ENCODE assay signal across 20 cellular contexts in the genomic region with DNA sequence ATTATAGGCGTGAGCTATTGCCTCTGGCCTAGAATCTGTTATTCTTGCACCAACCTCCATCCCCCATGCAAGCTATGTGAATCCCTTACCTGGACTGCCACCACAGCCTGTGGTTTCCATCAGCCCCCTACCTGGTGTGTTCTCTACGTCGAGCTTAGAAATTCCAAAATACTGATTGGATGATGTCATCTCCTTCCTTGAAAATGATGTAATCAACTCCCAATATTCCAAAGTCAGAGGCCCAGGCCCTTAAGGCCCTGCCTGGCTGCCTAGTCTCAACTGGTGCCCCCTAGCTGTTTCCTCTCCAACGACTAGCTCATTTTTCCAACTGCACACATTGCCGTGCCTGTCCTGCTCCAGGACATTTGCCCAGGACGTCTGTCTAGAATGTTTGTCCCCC. TPM values are rescaled to one million over a fixed set of nuclear protein-coding genes. Genes with fewer than 3 reads are reported as not detected.
A peak's percentile ranks its signal among the peaks of the same experiment; 100 is the strongest.
DNase-seq lines count a peak whose midpoint lies in the region; ATAC-seq, FAIRE-seq and TF ChIP-seq lines count a peak whose summit lies in the region.
"Had no signal": no experiment of that assay in that cellular context is flagged by ENCODE, and none has a peak within 500 bp of the region (broad histone marks: within the 10 kb centered on the region; RNA-seq: fewer than 3 reads in every experiment).

No MANE protein-coding gene starts in this region.

- no peaks in the 10 kb centered on the region for H3K9me3 ChIP-seq in endothelial cell of umbilical vein (replicated peaks; ENCODE audit: control insufficient read depth, insufficient read depth, low read length)
- H3K9me3 ChIP-seq: pancreas had no signal

- intact Hi-C loops in endothelial cell of umbilical vein (cut with micrococcal nuclease) = no loop called here

- H3K4me3 ChIP-seq in endothelial cell of umbilical vein (replicated peaks in 1 of 3; ENCODE audit: insufficient read depth in 1 of 3, low read depth in 1 of 3, low read length in 3 of 3) = no peak overlapping the region
- H3K4me3 ChIP-seq: cardiac muscle cell, pancreas had no signal

- no peak overlapping the region for H2AFZ ChIP-seq in endothelial cell of umbilical vein (ENCODE audit: low read depth, low read length)

- no peaks in the 10 kb centered on the region for H3K36me3 ChIP-seq in endothelial cell of umbilical vein (ENCODE audit: control insufficient read depth in 2 of 2, extremely low read depth in 1 of 2, insufficient read depth in 2 of 2, low read length in 2 of 2)
- H3K36me3 ChIP-seq: cardiac muscle cell, pancreas had no signal

- H3K4me3 Mint-ChIP-seq in neural crest cell = no peak overlapping the region
- H3K4me3 Mint-ChIP-seq in T-helper 2 cell treated with Interferon-gamma antibody and Interleukin-4, amounts not matched to agents 5 μg/mL and 100 μg/mL, for 36 hours = no peak overlapping the region
- no peak overlapping the region for H3K4me3 Mint-ChIP-seq in immature natural killer cell
- H3K4me3 Mint-ChIP-seq: activated CD8-positive, alpha-beta T cell treated with anti-CD3 and anti-CD28 coated beads for 36 hours; T-cell had no signal

- TF ChIP-seq CTCF in endothelial cell of umbilical vein (IDR thresholded peaks at IDR 0.05; ENCODE audit: extremely low read depth in 1 of 2, insufficient read depth in 1 of 2, low read depth in 1 of 2, low read length in 2 of 2) = peak; percentile 6 to 15
- TF ChIP-seq CTCF in neural crest cell (conservative IDR thresholded peaks at IDR 0.05) = no peak

- peaks cover 6% of the 10 kb centered on the region for H3K36me3 Mint-ChIP-seq in neural crest cell (ENCODE audit: low read depth)
- H3K36me3 Mint-ChIP-seq in T-helper 2 cell treated with Interferon-gamma antibody and Interleukin-4, amounts not matched to agents 5 μg/mL and 100 μg/mL, for 36 hours (ENCODE audit: low read depth) = no peaks in the 10 kb centered on the region
- H3K36me3 Mint-ChIP-seq in immature natural killer cell = no peaks in the 10 kb centered on the region
- H3K36me3 Mint-ChIP-seq: T-cell had no signal

- POLR2A ChIA-PET in endothelial cell of umbilical vein (lab: Charles Lee) = no interaction called here

- H3K9me1 ChIP-seq in endothelial cell of umbilical vein (replicated peaks; ENCODE audit: control insufficient read depth, extremely low read depth, insufficient read depth, low read length) = no peaks in the 10 kb centered on the region

- no peaks in the 10 kb centered on the region for H3K79me2 ChIP-seq in endothelial cell of umbilical vein (ENCODE audit: control insufficient read depth, insufficient read depth, low read length)

- peaks cover 14% of the 10 kb centered on the region for H3K4me1 ChIP-seq in endothelial cell of umbilical vein (ENCODE audit: control insufficient read depth, extremely low read depth, insufficient read depth, low read length)
- H3K4me1 ChIP-seq: pancreas had no signal

- H3K27ac Mint-ChIP-seq in neural crest cell (ENCODE audit: unreplicated experiment) (peak overlapping the region; percentile 7), immature natural killer cell (no peak overlapping the region)
- H3K27ac Mint-ChIP-seq in T-helper 2 cell treated with Interferon-gamma antibody and Interleukin-4, amounts not matched to agents 5 μg/mL and 100 μg/mL, for 36 hours = no peak overlapping the region
- H3K27ac Mint-ChIP-seq: activated CD8-positive, alpha-beta T cell treated with anti-CD3 and anti-CD28 coated beads for 36 hours had no signal

- no peak overlapping the region for H3K27ac ChIP-seq in endothelial cell of umbilical vein (ENCODE audit: insufficient read depth, low read depth, low read length)
- H3K27ac ChIP-seq: cardiac muscle cell, pancreas had no signal

- H3K9ac ChIP-seq in endothelial cell of umbilical vein (replicated peaks; ENCODE audit: extremely low read depth, insufficient read depth, low read length) = no peak overlapping the region

- CTCF ChIA-PET in endothelial cell of umbilical vein (lab: Charles Lee) = interaction anchor here (0.8 to 1.2 kb wide), 10 partner anchors 9 to 443 kb away, joined by 3 to 8 read pairs (median 4); no protein-coding TSS in a partner anchor

- H3K9me3 Mint-ChIP-seq in neural crest cell (no peaks in the 10 kb centered on the region), immature natural killer cell (no peaks in the 10 kb centered on the region)
- H3K9me3 Mint-ChIP-seq in T-helper 2 cell treated with Interferon-gamma antibody and Interleukin-4, amounts not matched to agents 5 μg/mL and 100 μg/mL, for 36 hours = no peaks in the 10 kb centered on the region

- H3K4me1 Mint-ChIP-seq in neural crest cell (peaks cover 5% of the 10 kb centered on the region), immature natural killer cell (no peaks in the 10 kb centered on the region)
- H3K4me1 Mint-ChIP-seq in T-helper 2 cell treated with Interferon-gamma antibody and Interleukin-4, amounts not matched to agents 5 μg/mL and 100 μg/mL, for 36 hours (ENCODE audit: low read depth) = no peaks in the 10 kb centered on the region
- H3K4me1 Mint-ChIP-seq: T-cell had no signal

- dilution Hi-C loops in endothelial cell of umbilical vein (cut with MboI; ENCODE audit: extremely low pct_ligation_motif_present, low sequenced_read_pairs) = no loop called here

- no peaks in the 10 kb centered on the region for H3K27me3 ChIP-seq in endothelial cell of umbilical vein (ENCODE audit: control insufficient read depth in 2 of 2, insufficient read depth in 2 of 2, low read length in 2 of 2)
- H3K27me3 ChIP-seq: cardiac muscle cell, pancreas had no signal

- no peak overlapping the region for H3K4me2 ChIP-seq in endothelial cell of umbilical vein (ENCODE audit: insufficient read depth, low read length)

- no peaks in the 10 kb centered on the region for H3K27me3 Mint-ChIP-seq in neural crest cell (ENCODE audit: low read depth)
- no peaks in the 10 kb centered on the region for H3K27me3 Mint-ChIP-seq in T-helper 2 cell treated with Interferon-gamma antibody and Interleukin-4, amounts not matched to agents 5 μg/mL and 100 μg/mL, for 36 hours (ENCODE audit: low read depth)
- H3K27me3 Mint-ChIP-seq in immature natural killer cell (ENCODE audit: low read depth in 3 of 3) = peaks cover 8 to 13% (median 9%) of the 10 kb centered on the region in 3 donors

- no peak for FAIRE-seq in endothelial cell of umbilical vein (lab: Jason Lieb, UNC)
- FAIRE-seq: G401.6, pancreas had no signal

- DNase-seq in ELF-1 (ENCODE audit: low read depth, low spot score) (peak; percentile 74), NCI-H226 (peak; percentile 12), endothelial cell of umbilical vein (ENCODE audit: low read depth, low spot score) (peak; percentile 19), neural crest cell (ENCODE audit: low read depth, low spot score) (no peak), immature natural killer cell (no peak)
- DNase-seq in T-helper 2 cell treated with Interferon-gamma antibody and Interleukin-4, amounts not matched to agents 5 μg/mL and 100 μg/mL, for 36 hours (ENCODE audit: low spot score) = no peak
- DNase-seq: activated CD8-positive, alpha-beta T cell treated with anti-CD3 and anti-CD28 coated beads for 36 hours; activated T-cell treated with anti-CD3 and anti-CD28 coated beads, Interleukin-2, amount 50 U/mL, for 48 hours; effector CD4-positive, alpha-beta T cell; Karpas-422; NCI-H1105 treated with DMSO at 0.1 percent for 48 hours; pancreas; stimulated activated CD4-positive, alpha-beta T cell treated with anti-CD3 and anti-CD28 coated beads, Interleukin-2, amount 100 ng/mL, for 48 hours; T-cell had no signal

- no peak for TF ChIP-seq POLR2A in endothelial cell of umbilical vein (IDR thresholded peaks at IDR 0.05; ENCODE audit: low read depth, low read length)

- no peaks in the 10 kb centered on the region for H4K20me1 ChIP-seq in endothelial cell of umbilical vein (replicated peaks; ENCODE audit: control insufficient read depth, extremely low read depth, insufficient read depth, low read length)

- ATAC-seq in HG03139 (IDR thresholded peaks at IDR 0.05; ENCODE audit: unreplicated experiment) (no peak), HG03135 (IDR thresholded peaks at IDR 0.05; ENCODE audit: unreplicated experiment) (no peak)
- ATAC-seq: activated CD8-positive, alpha-beta T cell treated with anti-CD3 and anti-CD28 coated beads for 36 hours; pancreas; T-cell had no signal

- no TSS peak for BruUV-seq in endothelial cell of umbilical vein (replicated peaks; lab: Mats Ljungman, UMichigan)

TF ChIP-seq in endothelial cell of umbilical vein, 7 proteins besides CTCF, POLR2A, EP300 and RAD21:
- TF ChIP-seq JUN (IDR thresholded peaks at IDR 0.05; ENCODE audit: borderline replicate concordance, insufficient read depth, insufficient read length, low read depth) (peak; percentile 71), POLR2AphosphoS5 (IDR thresholded peaks at IDR 0.05; ENCODE audit: insufficient read depth, low read depth, low read length) (no peak)
- TF ChIP-seq, protein P1, sequence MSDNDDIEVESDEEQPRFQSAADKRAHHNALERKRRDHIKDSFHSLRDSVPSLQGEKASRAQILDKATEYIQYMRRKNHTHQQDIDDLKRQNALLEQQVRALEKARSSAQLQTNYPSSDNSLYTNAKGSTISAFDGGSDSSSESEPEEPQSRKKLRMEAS (IDR thresholded peaks at IDR 0.05; ENCODE audit: insufficient read depth, insufficient read length) = no peak
TF ChIP-seq in endothelial cell of umbilical vein: peak in this region for 1.

RNA-seq across cellular contexts. Expression of a gene that starts 41.3 kb away (rescaled TPM):
- total RNA-seq in endothelial cell of umbilical vein (3.6 TPM in 2 replicates), neural crest cell (21.3 and 21.9 TPM in 2 replicates)
- polyA plus RNA-seq in endothelial cell of umbilical vein (2.4 and 3.0 TPM in 2 replicates), immature natural killer cell (not detected)
- polyA plus RNA-seq in endothelial cell of umbilical vein (2011; cell fraction: cytosol; rRNA removed) = 3.8 and 4.8 TPM in 2 replicates
- polyA plus RNA-seq in endothelial cell of umbilical vein (2011; cell fraction: nucleus; rRNA removed) = 2.5 and 3.5 TPM in 2 replicates
- polyA plus RNA-seq in endothelial cell of umbilical vein (2012) = 6.0 and 9.7 TPM in 2 replicates
- polyA minus RNA-seq in endothelial cell of umbilical vein = 0.80 and 2.0 TPM in 2 replicates
- polyA minus RNA-seq in endothelial cell of umbilical vein (2011; cell fraction: cytosol; rRNA and poly(A)+ RNA removed) = 0.82 TPM
- 1.6 and 3.2 TPM in 2 replicates for polyA minus RNA-seq in endothelial cell of umbilical vein (2011; cell fraction: nucleus; rRNA and poly(A)+ RNA removed)
- total RNA-seq: activated CD8-positive, alpha-beta T cell treated with anti-CD3 and anti-CD28 coated beads for 36 hours; mucosa of gallbladder; pancreas; subcutaneous adipose tissue; T-cell had no signal
- polyA plus RNA-seq: pancreas had no signal

RNA-seq across cellular contexts. Expression of a gene that starts 54.7 kb away (rescaled TPM):
- not detected in 2 replicates for total RNA-seq in endothelial cell of umbilical vein
- not detected in 2 replicates for polyA plus RNA-seq in endothelial cell of umbilical vein
- not detected in 2 replicates for polyA plus RNA-seq in endothelial cell of umbilical vein (2011; cell fraction: cytosol; rRNA removed)
- polyA plus RNA-seq in endothelial cell of umbilical vein (2011; cell fraction: nucleus; rRNA removed) = not detected in 2 replicates
- 0.32 TPM in 1 of 2 replicates, not detected in the other for polyA plus RNA-seq in endothelial cell of umbilical vein (2012)
- polyA minus RNA-seq in endothelial cell of umbilical vein = not detected in 2 replicates
- polyA minus RNA-seq in endothelial cell of umbilical vein (2011; cell fraction: cytosol; rRNA and poly(A)+ RNA removed) = not detected
- polyA minus RNA-seq in endothelial cell of umbilical vein (2011; cell fraction: nucleus; rRNA and poly(A)+ RNA removed) = not detected in 2 replicates
- total RNA-seq in neural crest cell = not detected in 2 replicates
- polyA plus RNA-seq in immature natural killer cell = not detected
- total RNA-seq: activated CD8-positive, alpha-beta T cell treated with anti-CD3 and anti-CD28 coated beads for 36 hours; cardiac muscle cell; mucosa of gallbladder; pancreas; subcutaneous adipose tissue; T-cell had no signal
- polyA plus RNA-seq: pancreas had no signal

Comparison
In these comparisons a context has a peak if more than half of its experiments do, and no peak if none do; other contexts are left out.
1. DNase-seq: peak in ELF-1 (single experiment), NCI-H226 (single experiment) and endothelial cell of umbilical vein (single experiment); none in neural crest cell (single experiment), T-helper 2 cell treated with Interferon-gamma antibody and Interleukin-4, amounts not matched to agents 5 μg/mL and 100 μg/mL, for 36 hours (single experiment) and immature natural killer cell (0 of 3).